23 cellular contexts compared by ENCODE assay signal in genomic region chr5:34484591-34485228, GRCh38.
DNase-seq lines count a peak whose midpoint lies in the region; FAIRE-seq lines count a peak whose summit lies in the region.
"Had no signal": no experiment of that assay in that cellular context is flagged by ENCODE, and none has a peak within 500 bp of the region (broad histone marks: within the 10 kb centered on the region; RNA-seq: fewer than 3 reads in every experiment).

No MANE protein-coding gene starts in this region.

- no peak overlapping the region for H4K8ac ChIP-seq in neuronal stem cell (ENCODE audit: low read depth, low read length)

- no peaks in the 10 kb centered on the region for H3K79me1 ChIP-seq in neuronal stem cell (ENCODE audit: low read depth, low read length)

- no peaks in the 10 kb centered on the region for H3K9me3 Mint-ChIP-seq in activated naive CD8-positive, alpha-beta T cell treated with anti-CD3 and anti-CD28 coated beads for 36 hours
- H3K9me3 Mint-ChIP-seq: T-helper 2 cell treated with Interferon-gamma antibody and Interleukin-4, amounts not matched to agents 5 μg/mL and 100 μg/mL, for 36 hours had no signal

- H2BK12ac ChIP-seq in neuronal stem cell (ENCODE audit: low read length): peak overlapping the region; percentile 16

- no peak for FAIRE-seq in RCC 7860 (lab: Jason Lieb, UNC)
- FAIRE-seq: endometrium, GM12892, kidney had no signal

- H2BK120ac ChIP-seq in neuronal stem cell (ENCODE audit: low read depth, low read length): no peak overlapping the region

- no peak overlapping the region for H4K91ac ChIP-seq in neuronal stem cell (ENCODE audit: low read depth, low read length, poor library complexity)

- H3K36me3 ChIP-seq in neuronal stem cell (replicated peaks in 1 of 2; ENCODE audit: control insufficient read depth in 2 of 2, insufficient read depth in 2 of 2, low read length in 2 of 2): no peaks in the 10 kb centered on the region
- H3K36me3 ChIP-seq: neutrophil, right atrium auricular region, SJSA1 had no signal

- WGBS in neuronal stem cell (ENCODE audit: extremely low coverage in 2 of 2, insufficient read length in 2 of 2, insufficient replicate concordance in 1 of 2), 2 donors: no CpG with 5 or more reads among the region's 5 CpGs

- no peak overlapping the region for H2BK5ac ChIP-seq in neuronal stem cell (ENCODE audit: low read length)

- H3K9ac ChIP-seq in neuronal stem cell (ENCODE audit: low read depth, low read length, poor library complexity): no peak overlapping the region

- no peak overlapping the region for H3K23ac ChIP-seq in neuronal stem cell (ENCODE audit: low read depth, low read length, poor library complexity)

- no peak overlapping the region for H2AFZ ChIP-seq in neuronal stem cell (ENCODE audit: low read length)
- H2AFZ ChIP-seq: hepatocyte had no signal

- peaks cover 10 to 19% of the 10 kb centered on the region in 2 donors for H3K4me1 ChIP-seq in neuronal stem cell (ENCODE audit: control insufficient read depth in 2 of 2, insufficient read depth in 1 of 2, low read depth in 1 of 2, low read length in 2 of 2)

- H2AK5ac ChIP-seq in neuronal stem cell (ENCODE audit: low read depth, low read length): no peak overlapping the region

- H2BK15ac ChIP-seq in neuronal stem cell (ENCODE audit: low read length): no peak overlapping the region

- peaks cover 5 to 20% of the 10 kb centered on the region in 2 donors for H3K9me3 ChIP-seq in neuronal stem cell (replicated peaks in 1 of 2; ENCODE audit: control insufficient read depth in 2 of 2, insufficient read depth in 1 of 2, low read depth in 1 of 2, low read length in 2 of 2)
- H3K9me3 ChIP-seq: neutrophil, right atrium auricular region, SJSA1 had no signal

- no peaks in the 10 kb centered on the region for H3K36me3 Mint-ChIP-seq in activated naive CD8-positive, alpha-beta T cell treated with anti-CD3 and anti-CD28 coated beads for 36 hours
- H3K36me3 Mint-ChIP-seq: activated CD8-positive, alpha-beta memory T cell treated with anti-CD3 and anti-CD28 coated beads, Interleukin-2, amount 10 ng/mL, durations not matched to agents 7 days and 5 days had no signal

- H3K4me1 Mint-ChIP-seq in activated naive CD8-positive, alpha-beta T cell treated with anti-CD3 and anti-CD28 coated beads for 36 hours: peaks cover 8% of the 10 kb centered on the region

- H3K14ac ChIP-seq in neuronal stem cell (ENCODE audit: low read length): no peak overlapping the region

- no peak overlapping the region for H3K4me2 ChIP-seq in neuronal stem cell (ENCODE audit: insufficient read depth, low read length, poor library complexity, severe bottlenecking)
- H3K4me2 ChIP-seq: hepatocyte had no signal

- H3K27me3 Mint-ChIP-seq in activated naive CD8-positive, alpha-beta T cell treated with anti-CD3 and anti-CD28 coated beads for 36 hours: peaks cover 55% of the 10 kb centered on the region

- no peaks in the 10 kb centered on the region for H3K27me3 ChIP-seq in neuronal stem cell (ENCODE audit: control insufficient read depth in 3 of 3, insufficient read depth in 3 of 3, low read depth in 1 of 3, low read length in 3 of 3)
- H3K27me3 ChIP-seq: hepatocyte, neutrophil, right atrium auricular region, SJSA1 had no signal

- H3K27ac Mint-ChIP-seq in activated naive CD8-positive, alpha-beta T cell treated with anti-CD3 and anti-CD28 coated beads for 36 hours: no peak overlapping the region
- H3K27ac Mint-ChIP-seq: activated CD8-positive, alpha-beta memory T cell treated with anti-CD3 and anti-CD28 coated beads, Interleukin-2, amount 10 ng/mL, durations not matched to agents 7 days and 5 days; T-helper 2 cell treated with Interferon-gamma antibody and Interleukin-4, amounts not matched to agents 5 μg/mL and 100 μg/mL, for 36 hours had no signal

- H3K4me3 Mint-ChIP-seq in activated naive CD8-positive, alpha-beta T cell treated with anti-CD3 and anti-CD28 coated beads for 36 hours: no peak overlapping the region
- H3K4me3 Mint-ChIP-seq: activated CD8-positive, alpha-beta memory T cell treated with anti-CD3 and anti-CD28 coated beads, Interleukin-2, amount 10 ng/mL, durations not matched to agents 7 days and 5 days; T-helper 2 cell treated with Interferon-gamma antibody and Interleukin-4, amounts not matched to agents 5 μg/mL and 100 μg/mL, for 36 hours had no signal

- H3K4ac ChIP-seq in neuronal stem cell (ENCODE audit: low read length): no peak overlapping the region

- no peak overlapping the region for H3K4me3 ChIP-seq in neuronal stem cell (ENCODE audit: low read length in 2 of 2)
- H3K4me3 ChIP-seq: hepatocyte, right atrium auricular region, SJSA1 had no signal

- H3K18ac ChIP-seq in neuronal stem cell (ENCODE audit: low read length): no peak overlapping the region

- peak overlapping the region; percentile 98 for H3K27ac ChIP-seq in caudate nucleus (ENCODE audit: low read depth, low read length)
- H3K27ac ChIP-seq in neuronal stem cell (replicated peaks; ENCODE audit: low read length): no peak overlapping the region
- H3K27ac ChIP-seq: hepatocyte, HL-60, neutrophil, right atrium auricular region, SJSA1 had no signal

- peak; percentile 81 for DNase-seq in DMS53 (lab: John Stamatoyannopoulos, UW)
- DNase-seq in NCI-H1930 (lab: John Stamatoyannopoulos, UW): peak; percentile 25 to 32
- no peak for DNase-seq in caudate nucleus (lab: John Stamatoyannopoulos, UW)
- no peak for DNase-seq in neuronal stem cell (ENCODE audit: low spot score)
- DNase-seq in stimulated activated CD4-positive, alpha-beta T cell treated with anti-CD3 and anti-CD28 coated beads, Interleukin-4, amount 100 ng/mL, for 24 hours: no peak
- no peak for DNase-seq in stimulated activated CD4-positive, alpha-beta T cell treated with anti-CD3 and anti-CD28 coated beads, Interleukin-4, amount 100 ng/mL, for 4 hours
- DNase-seq in RCC 7860 (ENCODE audit: low spot score): no peak
- DNase-seq in activated naive CD8-positive, alpha-beta T cell treated with anti-CD3 and anti-CD28 coated beads for 36 hours: no peak
- DNase-seq: activated CD4-positive, CD25-positive, alpha-beta regulatory T cell treated with anti-CD3 and anti-CD28 coated beads, Interleukin-2, amount 50 U/mL, for 72 hours; activated CD8-positive, alpha-beta memory T cell treated with anti-CD3 and anti-CD28 coated beads, Interleukin-2, amount 10 ng/mL, durations not matched to agents 7 days and 5 days; activated effector memory CD4-positive, alpha-beta T cell treated with anti-CD3 and anti-CD28 coated beads, Interleukin-2, amount 50 U/mL, for 16 hours; cerebellar nuclear complex; kidney; NCI-H1105; NCI-H226 had no signal

Comparison
In these comparisons a context has a peak if more than half of its experiments do, and no peak if none do; other contexts are left out.
1. DNase-seq: peak in DMS53 (single experiment) and NCI-H1930 (2 of 2); none in caudate nucleus (0 of 61), neuronal stem cell (single experiment), stimulated activated CD4-positive, alpha-beta T cell treated with anti-CD3 and anti-CD28 coated beads, Interleukin-4, amount 100 ng/mL, for 24 hours (single experiment), stimulated activated CD4-positive, alpha-beta T cell treated with anti-CD3 and anti-CD28 coated beads, Interleukin-4, amount 100 ng/mL, for 4 hours (0 of 2), RCC 7860 (single experiment) and activated naive CD8-positive, alpha-beta T cell treated with anti-CD3 and anti-CD28 coated beads for 36 hours (single experiment).